In genomic region chr16:87495578-87495977, GRCh38 we compare ENCODE assay signal across 2 cellular contexts.
A peak's percentile ranks its signal among the peaks of the same experiment; 100 is the strongest.
TF ChIP-seq lines count a peak whose summit lies in the region.

No MANE protein-coding gene starts in this region.

TF ChIP-seq in HepG2, 621 proteins besides CTCF, POLR2A, EP300 and RAD21:
- TF ChIP-seq, protein P1, sequence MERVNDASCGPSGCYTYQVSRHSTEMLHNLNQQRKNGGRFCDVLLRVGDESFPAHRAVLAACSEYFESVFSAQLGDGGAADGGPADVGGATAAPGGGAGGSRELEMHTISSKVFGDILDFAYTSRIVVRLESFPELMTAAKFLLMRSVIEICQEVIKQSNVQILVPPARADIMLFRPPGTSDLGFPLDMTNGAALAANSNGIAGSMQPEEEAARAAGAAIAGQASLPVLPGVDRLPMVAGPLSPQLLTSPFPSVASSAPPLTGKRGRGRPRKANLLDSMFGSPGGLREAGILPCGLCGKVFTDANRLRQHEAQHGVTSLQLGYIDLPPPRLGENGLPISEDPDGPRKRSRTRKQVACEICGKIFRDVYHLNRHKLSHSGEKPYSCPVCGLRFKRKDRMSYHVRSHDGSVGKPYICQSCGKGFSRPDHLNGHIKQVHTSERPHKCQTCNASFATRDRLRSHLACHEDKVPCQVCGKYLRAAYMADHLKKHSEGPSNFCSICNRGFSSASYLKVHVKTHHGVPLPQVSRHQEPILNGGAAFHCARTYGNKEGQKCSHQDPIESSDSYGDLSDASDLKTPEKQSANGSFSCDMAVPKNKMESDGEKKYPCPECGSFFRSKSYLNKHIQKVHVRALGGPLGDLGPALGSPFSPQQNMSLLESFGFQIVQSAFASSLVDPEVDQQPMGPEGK (CRISPR knock-in tag; IDR thresholded peaks at IDR 0.05): no peak
- TF ChIP-seq HNRNPK (IDR thresholded peaks at IDR 0.05; ENCODE audit: low read depth, low read length, poor library complexity, severe bottlenecking) (peak; percentile 68), ZNF281 (CRISPR knock-in tag; IDR thresholded peaks at IDR 0.05; ENCODE audit: borderline replicate concordance) (0 out of 2 replicates have a peak, but pooled peaks have one; percentile 23)

TF ChIP-seq in GM12878, 131 proteins besides CTCF, POLR2A, EP300 and RAD21:
- TF ChIP-seq FOXM1 (IDR thresholded peaks at IDR 0.05; ENCODE audit: low read depth, low read length) (no peak), ETV6 (conservative IDR thresholded peaks at IDR 0.05 in 1 of 2, IDR thresholded peaks at IDR 0.05 in 1 of 2; ENCODE audit: borderline replicate concordance in 1 of 2, low read depth in 1 of 2) (no peak), PML (IDR thresholded peaks at IDR 0.05; ENCODE audit: low read length) (no peak)
